ENCODE assay signal across 16 cellular contexts in genomic region chr14:71592361-71592760, GRCh38.
DNase-seq lines count a peak whose midpoint lies in the region; ATAC-seq and TF ChIP-seq lines count a peak whose summit lies in the region.
"Had no signal": no experiment of that assay in that cellular context is flagged by ENCODE, and none has a peak within 500 bp of the region (broad histone marks: within the 10 kb centered on the region; RNA-seq: fewer than 3 reads in every experiment).

No MANE protein-coding gene starts in this region.

- no peaks in the 10 kb centered on the region for H3K27me3 Mint-ChIP-seq in T-helper 1 cell treated with Interleukin-12 subunit alpha and Interleukin-12 subunit beta and Interleukin-4 antibody, amounts not matched to agents 30 μg/mL and 1 μg/mL, for 36 hours (ENCODE audit: low read depth)

- H3K4me3 ChIP-seq in IMR-90 (ENCODE audit: insufficient read depth, low read depth, low read length) (no peak overlapping the region), body of pancreas (no peak overlapping the region), neutrophil (ENCODE audit: low read depth in 1 of 2, low read length in 1 of 2) (peak overlapping the region in 1 of 2 experiments; percentile 1)
- H3K4me3 ChIP-seq: esophagus muscularis mucosa, prostate gland had no signal

- POLR2A ChIA-PET in IMR-90 (lab: Charles Lee; ENCODE audit: unreplicated experiment), result no interaction called here

- peak overlapping the region; percentile 49 for H3K27ac Mint-ChIP-seq in T-helper 1 cell treated with Interleukin-12 subunit alpha and Interleukin-12 subunit beta and Interleukin-4 antibody, amounts not matched to agents 30 μg/mL and 1 μg/mL, for 36 hours

- DNase-seq in T-helper 1 cell, result no peak
- no peak for DNase-seq in IMR-90
- DNase-seq in body of pancreas, result peak in 2 of 4 donors; percentile 15 to 19
- DNase-seq in NCI-H146 treated with DMSO at 0.1 percent for 48 hours (lab: John Stamatoyannopoulos, UW; ENCODE audit: unreplicated experiment), result no peak
- DNase-seq in CD1c-positive myeloid dendritic cell (ENCODE audit: extremely low spot score), result no peak
- DNase-seq in mesenteric fat pad (ENCODE audit: low spot score), result no peak
- DNase-seq: activated effector memory CD4-positive, alpha-beta T cell treated with anti-CD3 and anti-CD28 coated beads, Interleukin-2, amount 50 U/mL, for 16 hours; cerebellar nuclear complex; DMS53; NCI-H1436; NCI-H774 had no signal

- peaks cover 8% of the 10 kb centered on the region for H3K4me1 ChIP-seq in IMR-90 (ENCODE audit: control insufficient read depth, insufficient read depth, low read length)
- peaks cover 8% of the 10 kb centered on the region for H3K4me1 ChIP-seq in body of pancreas
- H3K4me1 ChIP-seq in neutrophil (ENCODE audit: control insufficient read depth in 1 of 2, insufficient read depth in 1 of 2, low read depth in 1 of 2, low read length in 1 of 2), result peaks cover 38 to 55% of the 10 kb centered on the region in 2 experiments
- H3K4me1 ChIP-seq: prostate gland had no signal

- H3K56ac ChIP-seq in IMR-90 (ENCODE audit: extremely low read depth, insufficient read depth, low read length), result no peak overlapping the region

- no peak for ATAC-seq in IMR-90 (ENCODE audit: low read depth)
- peak; percentile 38 for ATAC-seq in body of pancreas

- H4K91ac ChIP-seq in IMR-90 (ENCODE audit: insufficient read depth, low read depth, low read length), result peak overlapping the region; percentile 62; the same call in 1 of the 2 replicates

- H3K9me1 ChIP-seq in IMR-90 (ENCODE audit: insufficient read depth, low read length), result peaks cover 17% of the 10 kb centered on the region

- peaks cover 31 to 68% of the 10 kb centered on the region in 2 experiments for H3K79me1 ChIP-seq in IMR-90 (ENCODE audit: low read depth in 1 of 2, low read length in 2 of 2)

- H3K9me3 ChIP-seq in IMR-90 (ENCODE audit: control insufficient read depth, insufficient read depth, low read length) (no peaks in the 10 kb centered on the region), body of pancreas (no peaks in the 10 kb centered on the region), neutrophil (no peaks in the 10 kb centered on the region)
- H3K9me3 ChIP-seq: esophagus muscularis mucosa, prostate gland had no signal

- no peak for TF ChIP-seq RAD21 in IMR-90 (IDR thresholded peaks at IDR 0.05; ENCODE audit: low read length)

- H2BK20ac ChIP-seq in IMR-90 (ENCODE audit: low read depth, low read length), result peak overlapping the region; percentile 68

- peak overlapping the region in 1 of 2 experiments; percentile 27; a peak in 1 of 4 replicates for H4K8ac ChIP-seq in IMR-90 (ENCODE audit: low read depth in 2 of 2, low read length in 2 of 2)

- H2BK15ac ChIP-seq in IMR-90 (ENCODE audit: low read depth, low read length), result peak overlapping the region; percentile 53; the same call in 1 of the 3 replicates

- H3K36me3 Mint-ChIP-seq in T-helper 1 cell treated with Interleukin-12 subunit alpha and Interleukin-12 subunit beta and Interleukin-4 antibody, amounts not matched to agents 30 μg/mL and 1 μg/mL, for 36 hours (ENCODE audit: low read depth), result peaks cover 19% of the 10 kb centered on the region
- H3K36me3 Mint-ChIP-seq: mesothelial cell of epicardium had no signal

- no peaks in the 10 kb centered on the region for H3K9me3 Mint-ChIP-seq in T-helper 1 cell treated with Interleukin-12 subunit alpha and Interleukin-12 subunit beta and Interleukin-4 antibody, amounts not matched to agents 30 μg/mL and 1 μg/mL, for 36 hours
- H3K9me3 Mint-ChIP-seq: mesothelial cell of epicardium had no signal

- H4K20me1 ChIP-seq in IMR-90 (ENCODE audit: insufficient read depth, low read length), result no peaks in the 10 kb centered on the region; the same call in 1 of the 2 replicates

- no peak overlapping the region for H2AFZ ChIP-seq in IMR-90 (replicated peaks; ENCODE audit: low read length, poor library complexity)

- dilution Hi-C loops in IMR-90 (cut with HindIII; ENCODE audit: low sequenced_read_pairs, unreplicated experiment), result no loop called here

- no peak overlapping the region for H2AK9ac ChIP-seq in IMR-90 (replicated peaks; ENCODE audit: low read depth, low read length, poor library complexity)

- H3K4me1 Mint-ChIP-seq in T-helper 1 cell treated with Interleukin-12 subunit alpha and Interleukin-12 subunit beta and Interleukin-4 antibody, amounts not matched to agents 30 μg/mL and 1 μg/mL, for 36 hours (ENCODE audit: low read depth), result peaks cover 53% of the 10 kb centered on the region

- peak overlapping the region; percentile 79 for H2BK5ac ChIP-seq in IMR-90 (ENCODE audit: low read depth, low read length, poor library complexity, severe bottlenecking)

- H3K27ac ChIP-seq in IMR-90 (ENCODE audit: insufficient read depth, low read length), result peak overlapping the region; percentile 34
- peak overlapping the region in 1 of 4 donors; percentile 18 for H3K27ac ChIP-seq in body of pancreas
- H3K27ac ChIP-seq in neutrophil, result peak overlapping the region; percentile 76
- H3K27ac ChIP-seq: esophagus muscularis mucosa, prostate gland had no signal

- peak overlapping the region; percentile 64; the same call in 1 of the 2 replicates for H3K4me2 ChIP-seq in IMR-90 (ENCODE audit: low read depth, low read length)

- H3K27me3 ChIP-seq in IMR-90 (ENCODE audit: control insufficient read depth, insufficient read depth, low read length), result no peaks in the 10 kb centered on the region
- H3K27me3 ChIP-seq in body of pancreas, result no peaks in the 10 kb centered on the region
- H3K27me3 ChIP-seq in neutrophil, result no peaks in the 10 kb centered on the region
- H3K27me3 ChIP-seq: esophagus muscularis mucosa had no signal

- H3K4ac ChIP-seq in IMR-90 (ENCODE audit: low read depth, low read length), result peak overlapping the region; percentile 69

- intact Hi-C loops in IMR-90 (cut with micrococcal nuclease) (loop anchor here (5.0 kb wide), 1 partner anchor 120 kb away; no protein-coding TSS in a partner anchor), body of pancreas (cut with DNase I) (no loop called here)

- H4K5ac ChIP-seq in IMR-90 (ENCODE audit: low read depth, low read length), result peak overlapping the region; percentile 51; the same call in 1 of the 2 replicates

- no TSS peak for BruUV-seq in IMR-90 (replicated peaks; lab: Mats Ljungman, UMichigan)

- WGBS in IMR-90 (ENCODE audit: extremely low coverage in 2 of 2, insufficient read length in 1 of 2), 2 experiments, result no CpG with 5 or more reads among the region's 2 CpGs
- 22 to 32% methylated on average over 2 of the region's 2 CpGs for WGBS in body of pancreas, 2 donors

- H2BK120ac ChIP-seq in IMR-90 (ENCODE audit: low read depth, low read length), result peak overlapping the region; percentile 58

- in situ Hi-C loops in IMR-90 (cut with MboI; ENCODE audit: low sequenced_read_pairs), result no loop called here

- H3K9ac ChIP-seq in IMR-90 (ENCODE audit: low read depth, low read length), result no peak overlapping the region

- H3K23ac ChIP-seq in IMR-90 (ENCODE audit: low read depth, low read length), result no peak overlapping the region

- H3K18ac ChIP-seq in IMR-90 (ENCODE audit: low read depth, low read length), result peak overlapping the region; percentile 84

- no peak for TF ChIP-seq CTCF in IMR-90 (conservative IDR thresholded peaks at IDR 0.05; ENCODE audit: low read depth, low read length)
- TF ChIP-seq CTCF in body of pancreas (IDR thresholded peaks at IDR 0.05), result no peak
- no peak for TF ChIP-seq CTCF in neutrophil (IDR thresholded peaks at IDR 0.05)

- peak overlapping the region; percentile 76 for H2AK5ac ChIP-seq in IMR-90 (ENCODE audit: low read depth, low read length)

- no peak overlapping the region; the same call in 1 of the 2 replicates for H3K14ac ChIP-seq in IMR-90 (replicated peaks; ENCODE audit: low read depth, low read length)

- CTCF ChIA-PET in IMR-90 (lab: Yijun Ruan, JAX), result interaction anchor here (0.6 to 1.5 kb wide), 5 partner anchors 9 to 271 kb away, joined by 3 to 5 read pairs (median 3); no protein-coding TSS in a partner anchor

- H3K4me3 Mint-ChIP-seq in T-helper 1 cell treated with Interleukin-12 subunit alpha and Interleukin-12 subunit beta and Interleukin-4 antibody, amounts not matched to agents 30 μg/mL and 1 μg/mL, for 36 hours, result no peak overlapping the region
- H3K4me3 Mint-ChIP-seq: mesothelial cell of epicardium had no signal

- TF ChIP-seq POLR2A in IMR-90 (IDR thresholded peaks at IDR 0.05; ENCODE audit: low read depth, low read length), result no peak
- no peak for TF ChIP-seq POLR2A in body of pancreas (IDR thresholded peaks at IDR 0.05)

- peaks cover 1% of the 10 kb centered on the region; the same call in 1 of the 2 replicates for H3K36me3 ChIP-seq in IMR-90 (ENCODE audit: control insufficient read depth, insufficient read depth, low read length)
- no peaks in the 10 kb centered on the region for H3K36me3 ChIP-seq in body of pancreas (replicated peaks in 1 of 2; ENCODE audit: insufficient read depth in 1 of 2, low read depth in 2 of 2)
- H3K36me3 ChIP-seq in neutrophil, result no peaks in the 10 kb centered on the region
- H3K36me3 ChIP-seq: esophagus muscularis mucosa, prostate gland had no signal

TF ChIP-seq in IMR-90, 13 proteins besides CTCF, POLR2A, EP300 and RAD21 (continues in another document):
- TF ChIP-seq FOS (IDR thresholded peaks at IDR 0.05; ENCODE audit: low read depth, low read length), result no peak
- TF ChIP-seq MAFK (IDR thresholded peaks at IDR 0.05; ENCODE audit: low read depth, low read length), result no peak
- no peak for TF ChIP-seq BHLHE40 (IDR thresholded peaks at IDR 0.05; ENCODE audit: low read depth, low read length)
- no peak for TF ChIP-seq ELK1 (IDR thresholded peaks at IDR 0.05; ENCODE audit: borderline replicate concordance, low read depth, low read length)
- TF ChIP-seq MXI1 (IDR thresholded peaks at IDR 0.05; ENCODE audit: borderline replicate concordance, low read depth, low read length), result no peak
- TF ChIP-seq RFX5 (IDR thresholded peaks at IDR 0.05; ENCODE audit: low read depth, low read length), result no peak
- TF ChIP-seq CEBPB (IDR thresholded peaks at IDR 0.05; ENCODE audit: low read depth, low read length), result no peak
- no peak for TF ChIP-seq SMC3 (IDR thresholded peaks at IDR 0.05; ENCODE audit: low read depth, low read length)
